ENCODE assay signal across 26 cellular contexts in genomic region chr1:156905176-156905575, GRCh38. TPM values are rescaled to one million over a fixed set of nuclear protein-coding genes. Genes with fewer than 3 reads are reported as not detected.
DNase-seq lines count a peak whose midpoint lies in the region; ATAC-seq, FAIRE-seq and TF ChIP-seq lines count a peak whose summit lies in the region.
"Had no signal": no experiment of that assay in that cellular context is flagged by ENCODE, and none has a peak within 500 bp of the region (broad histone marks: within the 10 kb centered on the region; RNA-seq: fewer than 3 reads in every experiment).

No MANE protein-coding gene starts in this region.

- peak; percentile 77 for DNase-seq in chondrocyte (ENCODE audit: low spot score)
- peak; percentile 55 for DNase-seq in kidney
- peak in 2 of 3 donors; percentile 15 to 33 for DNase-seq in mucosa of descending colon
- no peak for DNase-seq in stimulated activated naive CD8-positive, alpha-beta T cell treated with anti-CD3 and anti-CD28 coated beads, Interleukin-15, Interleukin-2, amounts not matched to agents 100 U/mL and 50 U/mL, for 24 hours
- DNase-seq in HPDE6-E6E7 (ENCODE audit: extremely low spot score), result no peak
- no peak for DNase-seq in AG20443 (ENCODE audit: low spot score)
- no peak for DNase-seq in SJCRH30
- DNase-seq: 8988T, ACHN, C1 segment of cervical spinal cord, Calu3, COR-L47, DMS53, DMS79 treated with DMSO at 0.1 percent for 48 hours, GF-D8, HFFc6 had no signal

- H3K27ac ChIP-seq in kidney (ENCODE audit: low read depth in 2 of 2, low read length in 2 of 2) (no peak overlapping the region), SJCRH30 (no peak overlapping the region)
- H3K27ac ChIP-seq: A549 had no signal

- no peaks in the 10 kb centered on the region for H3K9me3 Mint-ChIP-seq in chondrocyte (ENCODE audit: low read depth)
- H3K9me3 Mint-ChIP-seq: CD4-positive, alpha-beta memory T cell; GM23338; HFFc6 had no signal

- peaks cover 18% of the 10 kb centered on the region for H3K4me1 Mint-ChIP-seq in chondrocyte (ENCODE audit: low read depth)

- H3K36me3 Mint-ChIP-seq in chondrocyte (ENCODE audit: low read depth), result peaks cover 1% of the 10 kb centered on the region
- H3K36me3 Mint-ChIP-seq: CD4-positive, alpha-beta memory T cell had no signal

- H3K9me3 ChIP-seq in kidney (ENCODE audit: control insufficient read depth in 1 of 2, low read length in 2 of 2) (no peaks in the 10 kb centered on the region), mucosa of descending colon (no peaks in the 10 kb centered on the region), SJCRH30 (replicated peaks) (no peaks in the 10 kb centered on the region)
- H3K9me3 ChIP-seq: A549, HAP-1 had no signal

- no peak overlapping the region for H3K9ac ChIP-seq in kidney (ENCODE audit: low read length in 2 of 2)

- H3K36me3 ChIP-seq in kidney (ENCODE audit: control insufficient read depth in 1 of 2, insufficient read depth in 2 of 2, low read length in 2 of 2), result no peaks in the 10 kb centered on the region
- H3K36me3 ChIP-seq in mucosa of descending colon (ENCODE audit: low read depth), result no peaks in the 10 kb centered on the region
- H3K36me3 ChIP-seq in SJCRH30, result no peaks in the 10 kb centered on the region
- H3K36me3 ChIP-seq: HAP-1 had no signal

- no peak overlapping the region for H3K4me3 Mint-ChIP-seq in chondrocyte (ENCODE audit: unreplicated experiment)
- H3K4me3 Mint-ChIP-seq: CD4-positive, alpha-beta memory T cell; GM23338; HFFc6 had no signal

- H3K4me3 ChIP-seq in kidney (ENCODE audit: low read length in 2 of 2) (no peak overlapping the region), mucosa of descending colon (no peak overlapping the region), SJCRH30 (no peak overlapping the region)
- H3K4me3 ChIP-seq: A549, GM23338, HAP-1 had no signal

- intact Hi-C loops in kidney (cut with DNase I), result no loop called here
- intact Hi-C loops in mucosa of descending colon (cut with DNase I, micrococcal nuclease), result no loop called here

- peaks cover 2% of the 10 kb centered on the region for H3K27me3 Mint-ChIP-seq in chondrocyte (ENCODE audit: low read depth)

- peaks cover 0 to 24% of the 10 kb centered on the region in 2 donors for H3K4me1 ChIP-seq in kidney (ENCODE audit: control insufficient read depth in 1 of 2, insufficient read depth in 1 of 2, low read depth in 1 of 2, low read length in 2 of 2)
- H3K4me1 ChIP-seq in mucosa of descending colon (ENCODE audit: low read depth), result peaks cover 12% of the 10 kb centered on the region
- H3K4me1 ChIP-seq in SJCRH30, result no peaks in the 10 kb centered on the region
- H3K4me1 ChIP-seq: HAP-1 had no signal

- no peaks in the 10 kb centered on the region for H3K27me3 ChIP-seq in SJCRH30

- FAIRE-seq in kidney (lab: Jason Lieb, UNC), result no peak
- FAIRE-seq: A549, GM12891, GM18507, H54 had no signal

- H3K27ac Mint-ChIP-seq in chondrocyte (ENCODE audit: unreplicated experiment), result no peak overlapping the region
- H3K27ac Mint-ChIP-seq: GM23338, HFFc6 had no signal

- TF ChIP-seq CTCF in chondrocyte (IDR thresholded peaks at IDR 0.05) (no peak), kidney (IDR thresholded peaks at IDR 0.05; ENCODE audit: borderline replicate concordance, extremely low read depth, insufficient read depth) (no peak), mucosa of descending colon (IDR thresholded peaks at IDR 0.05) (no peak)

- no peak for ATAC-seq in mucosa of descending colon
- no peak for ATAC-seq in stimulated activated naive CD8-positive, alpha-beta T cell treated with anti-CD3 and anti-CD28 coated beads, Interleukin-15, Interleukin-2, amounts not matched to agents 100 U/mL and 50 U/mL, for 24 hours
- ATAC-seq: A549, GM23338 had no signal

RNA-seq across cellular contexts. Expression of gene PEAR1, which starts 11.7 kb away (rescaled TPM):
- 1.4 to 13.7 TPM (median 9.9 TPM) in 3 replicates for total RNA-seq in chondrocyte
- total RNA-seq in kidney, result 17.2 TPM
- polyA plus RNA-seq in kidney (ENCODE audit: insufficient read depth, low read depth, low replicate concordance), result 4.5 TPM
- 1 to 10 TPM; 2.3 to 7.2 (median 4.6) TPM for total RNA-seq in mucosa of descending colon
- not detected in 2 replicates for total RNA-seq in SJCRH30 (2014; rRNA removed; shearing (Covaris generic))
- polyA plus RNA-seq: CD4-positive, alpha-beta memory T cell had no signal

RNA-seq across cellular contexts. Expression of gene LRRC71, which starts 15.3 kb away (rescaled TPM):
- not detected in 3 replicates for total RNA-seq in chondrocyte
- 0.50 TPM for total RNA-seq in kidney
- polyA plus RNA-seq in kidney (ENCODE audit: insufficient read depth, low read depth, low replicate concordance), result 0.19 TPM
- not detected for total RNA-seq in mucosa of descending colon
- total RNA-seq in SJCRH30 (2014; rRNA removed; shearing (Covaris generic)), result not detected in 2 replicates
- total RNA-seq: Calu3; CD4-positive, alpha-beta memory T cell; Daoy; G401; GM23338 had no signal
- polyA plus RNA-seq: CD4-positive, alpha-beta memory T cell had no signal

RNA-seq across cellular contexts. Expression of gene NTRK1, which starts 44.5 kb away (rescaled TPM):
- not detected in 3 replicates for total RNA-seq in chondrocyte
- total RNA-seq in kidney, result 1.0 TPM
- polyA plus RNA-seq in kidney (ENCODE audit: insufficient read depth, low read depth, low replicate concordance), result 1.3 TPM
- 1 to 10 TPM in 1 of 3 donors, under 1 TPM in 2; 0.67 to 1.3 (median 0.79) TPM for total RNA-seq in mucosa of descending colon
- total RNA-seq in SJCRH30 (2014; rRNA removed; shearing (Covaris generic)), result not detected in 2 replicates
- total RNA-seq: Calu3 had no signal
- polyA plus RNA-seq: CD4-positive, alpha-beta memory T cell had no signal

RNA-seq across cellular contexts. Expression of gene INSRR, which starts 46.3 kb away (rescaled TPM):
- total RNA-seq in chondrocyte (not detected in 3 replicates), kidney (0.35 TPM), mucosa of descending colon (under 1 TPM in 2 of 3 donors, not detected in 1; 0.06 to 0.09 TPM)
- polyA plus RNA-seq in kidney (ENCODE audit: insufficient read depth, low read depth, low replicate concordance), result 2.4 TPM
- not detected in 2 replicates for total RNA-seq in SJCRH30 (2014; rRNA removed; shearing (Covaris generic))
- total RNA-seq: Calu3, Daoy, G401, GM23338, HFFc6 had no signal
- polyA plus RNA-seq: A549; BJ; CD4-positive, alpha-beta memory T cell; GM23338 had no signal

Comparison
In these comparisons a context has a peak if more than half of its experiments do, and no peak if none do; other contexts are left out.
1. DNase-seq: peak in chondrocyte (single experiment), kidney (single experiment) and mucosa of descending colon (2 of 3); none in stimulated activated naive CD8-positive, alpha-beta T cell treated with anti-CD3 and anti-CD28 coated beads, Interleukin-15, Interleukin-2, amounts not matched to agents 100 U/mL and 50 U/mL, for 24 hours (single experiment), HPDE6-E6E7 (single experiment), AG20443 (single experiment) and SJCRH30 (0 of 2).